Comparison of ENCODE assay signal across 1 cellular context in genomic region chr2:131093066-131093842, GRCh38.
TF ChIP-seq lines count a peak whose summit lies in the region.

Gene FAM168B (minus strand): TSS chr2:131093460. CDS start chr2:131082646, 10,814 bp downstream.

TF ChIP-seq in H1, 55 proteins besides CTCF, POLR2A, EP300 and RAD21 (continued from another document):
- peak; percentile 6; the same call in 1 of the 2 replicates for TF ChIP-seq MAX (IDR thresholded peaks at IDR 0.05)
- TF ChIP-seq TEAD4 (IDR thresholded peaks at IDR 0.05; ENCODE audit: low read depth, low read length) = no peak
- peak; percentile 63; the same call in 1 of the 2 replicates for TF ChIP-seq ATF3 (IDR thresholded peaks at IDR 0.05; ENCODE audit: insufficient read depth, low read depth, low read length)
- TF ChIP-seq SRF (IDR thresholded peaks at IDR 0.05; ENCODE audit: low read depth, low read length) = no peak
- no peak for TF ChIP-seq SIRT6 (IDR thresholded peaks at IDR 0.05; ENCODE audit: low read length)
- no peak for TF ChIP-seq SP4 (IDR thresholded peaks at IDR 0.05; ENCODE audit: low read length)
- peak; percentile 88; the same call in 1 of the 2 replicates for TF ChIP-seq RBBP5 (IDR thresholded peaks at IDR 0.05; ENCODE audit: borderline replicate concordance, low read depth, low read length)
- TF ChIP-seq TCF12 (IDR thresholded peaks at IDR 0.05; ENCODE audit: low read depth, low read length) = no peak
- no peak for TF ChIP-seq CHD2 (IDR thresholded peaks at IDR 0.05; ENCODE audit: low read length)
- no peak for TF ChIP-seq ATF2 (IDR thresholded peaks at IDR 0.05; ENCODE audit: low read length)
- no peak for TF ChIP-seq CBX8 (IDR thresholded peaks at IDR 0.05; ENCODE audit: borderline replicate concordance, low read depth, low read length)
- peak; percentile 43 for TF ChIP-seq KDM4A (IDR thresholded peaks at IDR 0.05; ENCODE audit: low read depth, low read length, severe bottlenecking)
- no peak for TF ChIP-seq BRCA1 (IDR thresholded peaks at IDR 0.05; ENCODE audit: low read depth, low read length)
- TF ChIP-seq SP2 (IDR thresholded peaks at IDR 0.05; ENCODE audit: low read length) = no peak
- TF ChIP-seq POLR2AphosphoS5 (IDR thresholded peaks at IDR 0.05; ENCODE audit: low read depth, low read length) = peak; percentile 82
- no peak for TF ChIP-seq BCL11A (IDR thresholded peaks at IDR 0.05; ENCODE audit: low read depth in 2 of 2, low read length in 2 of 2)
- no peak for TF ChIP-seq NANOG (IDR thresholded peaks at IDR 0.05; ENCODE audit: insufficient read depth, low read depth, low read length, poor library complexity, severe bottlenecking)
- no peak for TF ChIP-seq RNF2 (IDR thresholded peaks at IDR 0.05; ENCODE audit: borderline replicate concordance, low read depth, low read length, missing control alignments, poor library complexity, severe bottlenecking)
- TF ChIP-seq BACH1 (IDR thresholded peaks at IDR 0.05; ENCODE audit: low read length) = no peak
- no peak for TF ChIP-seq CTBP2 (IDR thresholded peaks at IDR 0.05; ENCODE audit: borderline replicate concordance, insufficient read depth, insufficient read length, low read length)
- no peak for TF ChIP-seq SUZ12 (IDR thresholded peaks at IDR 0.05; ENCODE audit: low read length)
- no peak for TF ChIP-seq RFX5 (IDR thresholded peaks at IDR 0.05; ENCODE audit: borderline replicate concordance, low read depth, low read length)
- TF ChIP-seq RXRA (IDR thresholded peaks at IDR 0.05; ENCODE audit: insufficient read depth, low read depth, low read length) = no peak
- TF ChIP-seq HDAC2 (IDR thresholded peaks at IDR 0.05; ENCODE audit: borderline replicate concordance in 1 of 2, low read depth in 2 of 2, low read length in 2 of 2) = 0 out of 4 replicates have a peak, but pooled peaks of 1 of the 2 experiments have one; percentile 32
- TF ChIP-seq SAP30 (IDR thresholded peaks at IDR 0.05; ENCODE audit: insufficient read depth, insufficient replicate concordance, low read length) = no peak
- TF ChIP-seq SP1 (IDR thresholded peaks at IDR 0.05; ENCODE audit: low read depth, low read length) = 0 out of 2 replicates have a peak, but pooled peaks have one; percentile 3
- no peak for TF ChIP-seq CHD7 (IDR thresholded peaks at IDR 0.05; ENCODE audit: insufficient replicate concordance, low read length)
- TF ChIP-seq CHD1 (IDR thresholded peaks at IDR 0.05; ENCODE audit: low read depth, low read length) = no peak
- TF ChIP-seq NRF1 (IDR thresholded peaks at IDR 0.05; ENCODE audit: low read depth, low read length) = peak; percentile 15; the same call in 1 of the 2 replicates
- no peak for TF ChIP-seq GTF2F1 (IDR thresholded peaks at IDR 0.05; ENCODE audit: borderline replicate concordance, low read depth, low read length)
- no peak for TF ChIP-seq CEBPB (IDR thresholded peaks at IDR 0.05; ENCODE audit: low read depth, low read length)
- TF ChIP-seq GABPA (IDR thresholded peaks at IDR 0.05; ENCODE audit: borderline replicate concordance, insufficient read depth, low read length) = peak; percentile 40; the same call in 1 of the 2 replicates
- TF ChIP-seq TAF1 (IDR thresholded peaks at IDR 0.05; ENCODE audit: low read depth, low read length) = peak; percentile 91
- TF ChIP-seq FOSL1 (IDR thresholded peaks at IDR 0.05; ENCODE audit: insufficient read depth, low read depth, low read length) = no peak
- peak; percentile 57; the same call in 1 of the 2 replicates for TF ChIP-seq CREB1 (IDR thresholded peaks at IDR 0.05)
- peak; percentile 92 for TF ChIP-seq USF2 (IDR thresholded peaks at IDR 0.05; ENCODE audit: low read length)
- TF ChIP-seq KDM1A (IDR thresholded peaks at IDR 0.05; ENCODE audit: borderline replicate concordance, low read length) = no peak
- peak; percentile 99 for TF ChIP-seq PHF8 (conservative IDR thresholded peaks at IDR 0.05; ENCODE audit: low read depth, low read length)
- TF ChIP-seq TAF7 (optimal IDR thresholded peaks at IDR 0.05; ENCODE audit: borderline replicate concordance, low read depth, low read length) = peak; percentile 91
- peak; percentile 86 for TF ChIP-seq ASH2L (IDR thresholded peaks at IDR 0.05; ENCODE audit: low read length)
- TF ChIP-seq E2F6 (IDR thresholded peaks at IDR 0.05) = no peak
- no peak for TF ChIP-seq CBX5 (IDR thresholded peaks at IDR 0.05; ENCODE audit: low read depth, low read length)
- TF ChIP-seq ZNF274 (IDR thresholded peaks at IDR 0.05; ENCODE audit: borderline replicate concordance, extremely low read depth, low read length) = no peak
TF ChIP-seq in H1: peak in this region for 18.
